8 cellular contexts compared by ENCODE assay signal in the genomic region with DNA sequence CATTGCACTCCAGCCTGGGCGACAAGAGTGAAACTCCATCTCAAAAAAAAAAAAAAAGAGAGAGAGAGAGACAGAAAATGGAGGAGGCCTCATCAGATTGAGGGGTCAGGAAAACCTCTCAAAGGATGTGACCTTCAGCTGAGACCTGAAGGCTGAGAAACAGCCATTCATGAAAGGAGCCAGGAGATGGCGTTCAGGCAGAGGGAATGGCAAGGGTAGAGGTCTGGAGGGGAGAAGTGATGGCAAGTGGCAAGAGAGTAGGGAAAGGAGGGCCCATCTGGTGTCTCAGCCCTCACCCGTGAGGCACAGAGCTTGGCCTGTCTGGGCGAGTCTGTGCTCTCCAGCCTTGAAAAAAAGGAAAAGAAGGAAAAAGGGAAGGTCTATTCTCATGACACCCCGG. TPM values are rescaled to one million over a fixed set of nuclear protein-coding genes. Genes with fewer than 3 reads are reported as not detected.
DNase-seq lines count a peak whose midpoint lies in the region; ATAC-seq and TF ChIP-seq lines count a peak whose summit lies in the region.

No MANE protein-coding gene starts in this region.

- H3K36me3 ChIP-seq in GM23248 (ENCODE audit: low read depth) (no peaks in the 10 kb centered on the region), left lung (no peaks in the 10 kb centered on the region)

- H3K9me3 ChIP-seq in GM23248 (ENCODE audit: low read depth): no peaks in the 10 kb centered on the region
- H3K9me3 ChIP-seq in left lung: no peaks in the 10 kb centered on the region

- intact Hi-C loops in left lung (cut with DNase I): no loop called here

- H3K9ac ChIP-seq in GM23248: no peak overlapping the region

- no peak overlapping the region for H3K4me3 ChIP-seq in GM23248
- no peak overlapping the region for H3K4me3 ChIP-seq in left lung

- H3K27ac ChIP-seq in GM23248 (no peak overlapping the region), left lung (no peak overlapping the region)

- DNase-seq in AG08395 (ENCODE audit: low spot score) (peak; percentile 65), GM23248 (peak; percentile 55), RKO (ENCODE audit: low spot score) (peak; percentile 29), fibroblast of the conjunctiva (ENCODE audit: low read depth) (peak; percentile 28), left lung (no peak)
- no peak for DNase-seq in stimulated activated naive CD8-positive, alpha-beta T cell treated with anti-CD3 and anti-CD28 coated beads, Interleukin-15, Interleukin-2, amounts not matched to agents 100 U/mL and 50 U/mL, for 24 hours

- H3K79me2 ChIP-seq in GM23248 (ENCODE audit: insufficient read depth): no peaks in the 10 kb centered on the region

- no peaks in the 10 kb centered on the region for H3K27me3 ChIP-seq in GM23248 (replicated peaks; ENCODE audit: insufficient read depth)
- H3K27me3 ChIP-seq in left lung: no peaks in the 10 kb centered on the region

- no peak overlapping the region for H2AFZ ChIP-seq in GM23248

- no peak for TF ChIP-seq CTCF in left lung (IDR thresholded peaks at IDR 0.05)

- H3K4me2 ChIP-seq in GM23248 (ENCODE audit: unreplicated experiment): no peak overlapping the region

- no peaks in the 10 kb centered on the region for H3K9me2 ChIP-seq in GM23248 (ENCODE audit: insufficient read depth)

- in situ Hi-C loops in GM23248 (cut with MboI): no loop called here

- H3F3A ChIP-seq in GM23248 (ENCODE audit: insufficient read depth): peaks cover 5% of the 10 kb centered on the region; the same call in 1 of the 2 replicates

- no peaks in the 10 kb centered on the region for H4K20me1 ChIP-seq in GM23248 (ENCODE audit: insufficient read depth)

- peaks cover under 1% of the 10 kb centered on the region; the same call in 1 of the 2 replicates for H3K4me1 ChIP-seq in GM23248 (ENCODE audit: insufficient read depth)
- H3K4me1 ChIP-seq in left lung: no peaks in the 10 kb centered on the region

- 51 to 58% methylated on average over 4 to 5 of the region's 5 CpGs for WGBS in GM23248 (ENCODE audit: low coverage in 1 of 2, low lambda C conversion rate in 2 of 2, missing lambda C conversion rate in 2 of 2), 2 experiments

- ATAC-seq in stimulated activated naive CD8-positive, alpha-beta T cell treated with anti-CD3 and anti-CD28 coated beads, Interleukin-15, Interleukin-2, amounts not matched to agents 100 U/mL and 50 U/mL, for 24 hours: peak; percentile 34
- ATAC-seq in left lung: no peak
- no peak for ATAC-seq in GM21360 (IDR thresholded peaks at IDR 0.05; ENCODE audit: unreplicated experiment)
- no peak for ATAC-seq in GM21825 (IDR thresholded peaks at IDR 0.05; ENCODE audit: unreplicated experiment)

RNA-seq across cellular contexts. Expression of a gene that starts 17.0 kb away (rescaled TPM):
- total RNA-seq in GM23248 (2014; rRNA removed; shearing (Covaris generic)): 0.43 and 0.51 TPM in 2 replicates
- polyA plus RNA-seq in GM23248 (2016; fragmentation: Nextera tagmentation; extraction: Ambion mirVana): not detected in 2 replicates
- 1 to 10 TPM in 1 of 2 donors, under 1 TPM in 1; 0.64 to 1.2 TPM for total RNA-seq in left lung

RNA-seq across cellular contexts. Expression of a gene that starts 30.2 kb away (rescaled TPM):
- total RNA-seq in GM23248 (2014; rRNA removed; shearing (Covaris generic)): 4.2 and 4.3 TPM in 2 replicates
- 0.72 and 1.0 TPM in 2 replicates for polyA plus RNA-seq in GM23248 (2016; fragmentation: Nextera tagmentation; extraction: Ambion mirVana)
- 1 to 10 TPM; 6.6 to 7.5 TPM for total RNA-seq in left lung

Comparison
In these comparisons a context has a peak if more than half of its experiments do, and no peak if none do; other contexts are left out.
1. DNase-seq: peak in AG08395 (single experiment), GM23248 (single experiment), RKO (single experiment) and fibroblast of the conjunctiva (single experiment); none in stimulated activated naive CD8-positive, alpha-beta T cell treated with anti-CD3 and anti-CD28 coated beads, Interleukin-15, Interleukin-2, amounts not matched to agents 100 U/mL and 50 U/mL, for 24 hours (single experiment) and left lung (0 of 2).